1 cellular context compared by ENCODE assay signal in the genomic region with DNA sequence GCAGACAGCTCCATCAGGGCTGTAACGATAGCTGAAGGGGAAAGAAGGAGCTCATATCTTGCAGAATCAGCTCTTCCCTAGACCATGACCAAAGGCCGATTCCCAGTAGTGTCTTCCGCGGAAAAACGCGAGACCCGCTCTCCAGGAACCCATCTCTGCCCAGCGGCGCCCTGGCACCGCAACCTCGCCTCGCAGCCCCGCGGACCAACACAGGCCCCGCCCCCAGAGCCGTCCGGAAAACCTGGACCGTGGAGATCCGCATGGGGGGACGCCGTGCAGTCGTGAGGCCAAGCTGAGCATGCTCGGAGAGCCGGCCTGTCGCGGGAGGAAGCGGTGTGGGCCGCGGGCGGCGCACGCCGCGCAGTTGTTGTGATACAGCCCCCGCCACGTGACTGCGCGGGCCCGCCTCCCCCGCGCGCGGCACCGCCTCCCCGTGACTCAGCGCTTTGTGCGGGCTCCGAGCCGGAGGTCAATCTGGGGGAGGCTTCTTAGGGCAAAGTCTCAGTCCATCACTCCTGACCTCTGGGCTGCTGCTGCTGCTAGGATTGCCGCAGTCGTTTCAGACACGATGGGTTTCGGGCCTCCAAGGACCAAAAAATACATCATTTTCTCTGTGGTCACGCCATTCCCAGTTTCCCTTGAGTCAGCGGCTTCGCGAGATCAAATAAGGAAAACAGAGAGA.
TF ChIP-seq lines count a peak whose summit lies in the region.

No MANE protein-coding gene starts in this region.

TF ChIP-seq in HepG2, 621 proteins besides CTCF, POLR2A, EP300 and RAD21 (continued from another document and continues in another):
- TF ChIP-seq KDM6A (CRISPR knock-in tag; IDR thresholded peaks at IDR 0.05; ENCODE audit: low read depth), result peak; percentile 64; the same call in 1 of the 2 replicates
- TF ChIP-seq EED (CRISPR knock-in tag; IDR thresholded peaks at IDR 0.05), result peak; percentile 98
- peak; percentile 98 for TF ChIP-seq ZNF891 (CRISPR knock-in tag; IDR thresholded peaks at IDR 0.05)
- peak; percentile 17; the same call in 1 of the 2 replicates for TF ChIP-seq CEBPG (CRISPR knock-in tag; IDR thresholded peaks at IDR 0.05)
- TF ChIP-seq, protein P1, sequence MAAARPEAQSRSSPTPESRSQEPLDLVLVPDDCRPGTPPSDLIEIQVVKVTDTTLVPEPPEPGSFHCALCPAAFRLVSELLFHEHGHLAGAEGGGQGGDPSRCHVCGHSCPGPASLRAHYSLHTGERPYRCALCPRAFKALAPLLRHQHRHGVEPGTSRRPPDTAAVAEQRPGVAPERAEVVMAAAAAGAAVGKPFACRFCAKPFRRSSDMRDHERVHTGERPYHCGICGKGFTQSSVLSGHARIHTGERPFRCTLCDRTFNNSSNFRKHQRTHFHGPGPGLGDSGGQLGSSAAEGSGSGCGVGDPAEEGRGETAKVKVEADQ (CRISPR knock-in tag; IDR thresholded peaks at IDR 0.05; ENCODE audit: borderline replicate concordance), result peak; percentile 99
- TF ChIP-seq TMF1 (CRISPR knock-in tag; IDR thresholded peaks at IDR 0.05; ENCODE audit: low read depth), result peak; percentile 93; the same call in 1 of the 2 replicates
- TF ChIP-seq SETDB1 (CRISPR knock-in tag; IDR thresholded peaks at IDR 0.05; ENCODE audit: borderline replicate concordance), result no peak
- TF ChIP-seq, protein P2, sequence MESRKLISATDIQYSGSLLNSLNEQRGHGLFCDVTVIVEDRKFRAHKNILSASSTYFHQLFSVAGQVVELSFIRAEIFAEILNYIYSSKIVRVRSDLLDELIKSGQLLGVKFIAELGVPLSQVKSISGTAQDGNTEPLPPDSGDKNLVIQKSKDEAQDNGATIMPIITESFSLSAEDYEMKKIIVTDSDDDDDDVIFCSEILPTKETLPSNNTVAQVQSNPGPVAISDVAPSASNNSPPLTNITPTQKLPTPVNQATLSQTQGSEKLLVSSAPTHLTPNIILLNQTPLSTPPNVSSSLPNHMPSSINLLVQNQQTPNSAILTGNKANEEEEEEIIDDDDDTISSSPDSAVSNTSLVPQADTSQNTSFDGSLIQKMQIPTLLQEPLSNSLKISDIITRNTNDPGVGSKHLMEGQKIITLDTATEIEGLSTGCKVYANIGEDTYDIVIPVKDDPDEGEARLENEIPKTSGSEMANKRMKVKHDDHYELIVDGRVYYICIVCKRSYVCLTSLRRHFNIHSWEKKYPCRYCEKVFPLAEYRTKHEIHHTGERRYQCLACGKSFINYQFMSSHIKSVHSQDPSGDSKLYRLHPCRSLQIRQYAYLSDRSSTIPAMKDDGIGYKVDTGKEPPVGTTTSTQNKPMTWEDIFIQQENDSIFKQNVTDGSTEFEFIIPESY (CRISPR knock-in tag; IDR thresholded peaks at IDR 0.05), result peak; percentile 93
- TF ChIP-seq PAXIP1 (CRISPR knock-in tag; conservative IDR thresholded peaks at IDR 0.05), result peak; percentile 93
- TF ChIP-seq ZBTB20 (CRISPR knock-in tag; IDR thresholded peaks at IDR 0.05; ENCODE audit: borderline replicate concordance, low read depth), result peak; percentile 93; the same call in 1 of the 2 replicates
- peak; percentile 88 for TF ChIP-seq YY1 (IDR thresholded peaks at IDR 0.05; ENCODE audit: insufficient read depth, insufficient replicate concordance, low read depth, low read length)
- TF ChIP-seq ZNF703 (CRISPR knock-in tag; IDR thresholded peaks at IDR 0.05; ENCODE audit: borderline replicate concordance), result peak; percentile 87; the same call in 1 of the 2 replicates
- peak; percentile 54; the same call in 1 of the 2 replicates for TF ChIP-seq SIX4 (CRISPR knock-in tag; IDR thresholded peaks at IDR 0.05)
- TF ChIP-seq, protein P3, sequence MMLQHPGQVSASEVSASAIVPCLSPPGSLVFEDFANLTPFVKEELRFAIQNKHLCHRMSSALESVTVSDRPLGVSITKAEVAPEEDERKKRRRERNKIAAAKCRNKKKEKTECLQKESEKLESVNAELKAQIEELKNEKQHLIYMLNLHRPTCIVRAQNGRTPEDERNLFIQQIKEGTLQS (CRISPR knock-in tag; IDR thresholded peaks at IDR 0.05), result peak; percentile 90
- TF ChIP-seq RELA (CRISPR knock-in tag; IDR thresholded peaks at IDR 0.05), result peak; percentile 80
- TF ChIP-seq SOX13 (IDR thresholded peaks at IDR 0.05), result peak; percentile 39
- TF ChIP-seq SOX13 (CRISPR knock-in tag; conservative IDR thresholded peaks at IDR 0.05 in 1 of 2, IDR thresholded peaks at IDR 0.05 in 1 of 2), result peak in 1 of 2 experiments; percentile 86; a peak in 2 of 4 replicates
- no peak; the same call in 1 of the 2 replicates for TF ChIP-seq ZNF160 (CRISPR knock-in tag; IDR thresholded peaks at IDR 0.05)
- peak; percentile 84 for TF ChIP-seq ELF1 (CRISPR knock-in tag; IDR thresholded peaks at IDR 0.05)
- TF ChIP-seq, protein P4, sequence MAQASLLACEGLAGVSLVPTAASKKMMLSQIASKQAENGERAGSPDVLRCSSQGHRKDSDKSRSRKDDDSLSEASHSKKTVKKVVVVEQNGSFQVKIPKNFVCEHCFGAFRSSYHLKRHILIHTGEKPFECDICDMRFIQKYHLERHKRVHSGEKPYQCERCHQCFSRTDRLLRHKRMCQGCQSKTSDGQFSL (CRISPR knock-in tag; IDR thresholded peaks at IDR 0.05), result peak; percentile 96
- peak; percentile 92 for TF ChIP-seq ZNF543 (CRISPR knock-in tag; IDR thresholded peaks at IDR 0.05)
- TF ChIP-seq ZNF546 (CRISPR knock-in tag; conservative IDR thresholded peaks at IDR 0.05), result peak; percentile 84; the same call in 1 of the 2 replicates
- peak; percentile 97; the same call in 1 of the 2 replicates for TF ChIP-seq MTA1 (CRISPR knock-in tag; IDR thresholded peaks at IDR 0.05; ENCODE audit: borderline replicate concordance)
- TF ChIP-seq RORA (CRISPR knock-in tag; IDR thresholded peaks at IDR 0.05), result 0 out of 2 replicates have a peak, but pooled peaks have one; percentile 52
- TF ChIP-seq ZNF337 (CRISPR knock-in tag; IDR thresholded peaks at IDR 0.05; ENCODE audit: borderline replicate concordance, low read depth), result peak; percentile 99
- TF ChIP-seq, protein P5, sequence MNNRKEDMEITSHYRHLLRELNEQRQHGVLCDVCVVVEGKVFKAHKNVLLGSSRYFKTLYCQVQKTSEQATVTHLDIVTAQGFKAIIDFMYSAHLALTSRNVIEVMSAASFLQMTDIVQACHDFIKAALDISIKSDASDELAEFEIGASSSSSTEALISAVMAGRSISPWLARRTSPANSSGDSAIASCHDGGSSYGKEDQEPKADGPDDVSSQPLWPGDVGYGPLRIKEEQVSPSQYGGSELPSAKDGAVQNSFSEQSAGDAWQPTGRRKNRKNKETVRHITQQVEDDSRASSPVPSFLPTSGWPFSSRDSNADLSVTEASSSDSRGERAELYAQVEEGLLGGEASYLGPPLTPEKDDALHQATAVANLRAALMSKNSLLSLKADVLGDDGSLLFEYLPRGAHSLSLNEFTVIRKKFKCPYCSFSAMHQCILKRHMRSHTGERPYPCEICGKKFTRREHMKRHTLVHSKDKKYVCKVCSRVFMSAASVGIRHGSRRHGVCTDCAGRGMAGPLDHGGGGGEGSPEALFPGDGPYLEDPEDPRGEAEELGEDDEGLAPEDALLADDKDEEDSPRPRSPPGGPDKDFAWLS (CRISPR knock-in tag; IDR thresholded peaks at IDR 0.05; ENCODE audit: borderline replicate concordance), result no peak
- no peak; the same call in 1 of the 2 replicates for TF ChIP-seq RFX3 (CRISPR knock-in tag; IDR thresholded peaks at IDR 0.05)
- TF ChIP-seq, protein P6, sequence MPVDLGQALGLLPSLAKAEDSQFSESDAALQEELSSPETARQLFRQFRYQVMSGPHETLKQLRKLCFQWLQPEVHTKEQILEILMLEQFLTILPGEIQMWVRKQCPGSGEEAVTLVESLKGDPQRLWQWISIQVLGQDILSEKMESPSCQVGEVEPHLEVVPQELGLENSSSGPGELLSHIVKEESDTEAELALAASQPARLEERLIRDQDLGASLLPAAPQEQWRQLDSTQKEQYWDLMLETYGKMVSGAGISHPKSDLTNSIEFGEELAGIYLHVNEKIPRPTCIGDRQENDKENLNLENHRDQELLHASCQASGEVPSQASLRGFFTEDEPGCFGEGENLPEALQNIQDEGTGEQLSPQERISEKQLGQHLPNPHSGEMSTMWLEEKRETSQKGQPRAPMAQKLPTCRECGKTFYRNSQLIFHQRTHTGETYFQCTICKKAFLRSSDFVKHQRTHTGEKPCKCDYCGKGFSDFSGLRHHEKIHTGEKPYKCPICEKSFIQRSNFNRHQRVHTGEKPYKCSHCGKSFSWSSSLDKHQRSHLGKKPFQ (CRISPR knock-in tag; IDR thresholded peaks at IDR 0.05; ENCODE audit: insufficient replicate concordance), result peak; percentile 92
- TF ChIP-seq POLR2AphosphoS2 (IDR thresholded peaks at IDR 0.05; ENCODE audit: low read depth, low read length), result peak; percentile 52; the same call in 1 of the 2 replicates
- TF ChIP-seq, protein P7, sequence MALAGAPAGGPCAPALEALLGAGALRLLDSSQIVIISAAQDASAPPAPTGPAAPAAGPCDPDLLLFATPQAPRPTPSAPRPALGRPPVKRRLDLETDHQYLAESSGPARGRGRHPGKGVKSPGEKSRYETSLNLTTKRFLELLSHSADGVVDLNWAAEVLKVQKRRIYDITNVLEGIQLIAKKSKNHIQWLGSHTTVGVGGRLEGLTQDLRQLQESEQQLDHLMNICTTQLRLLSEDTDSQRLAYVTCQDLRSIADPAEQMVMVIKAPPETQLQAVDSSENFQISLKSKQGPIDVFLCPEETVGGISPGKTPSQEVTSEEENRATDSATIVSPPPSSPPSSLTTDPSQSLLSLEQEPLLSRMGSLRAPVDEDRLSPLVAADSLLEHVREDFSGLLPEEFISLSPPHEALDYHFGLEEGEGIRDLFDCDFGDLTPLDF (CRISPR knock-in tag; IDR thresholded peaks at IDR 0.05), result peak; percentile 93
- TF ChIP-seq ZNF234 (CRISPR knock-in tag; conservative IDR thresholded peaks at IDR 0.05), result peak; percentile 67; the same call in 1 of the 2 replicates
- TF ChIP-seq BRD4 (CRISPR knock-in tag; IDR thresholded peaks at IDR 0.05), result peak; percentile 77
- TF ChIP-seq ZNF20 (CRISPR knock-in tag; IDR thresholded peaks at IDR 0.05), result no peak
- TF ChIP-seq ZNF530 (CRISPR knock-in tag; IDR thresholded peaks at IDR 0.05; ENCODE audit: low read depth), result no peak
- TF ChIP-seq ELF3 (CRISPR knock-in tag; IDR thresholded peaks at IDR 0.05), result peak; percentile 92
- peak; percentile 97 for TF ChIP-seq MED1 (CRISPR knock-in tag; IDR thresholded peaks at IDR 0.05)
- TF ChIP-seq KLF12 (CRISPR knock-in tag; IDR thresholded peaks at IDR 0.05; ENCODE audit: borderline replicate concordance), result peak; percentile 96
- TF ChIP-seq TOE1 (CRISPR knock-in tag; IDR thresholded peaks at IDR 0.05), result no peak; the same call in 1 of the 2 replicates
- 0 out of 2 replicates have a peak, but pooled peaks have one; percentile 88 for TF ChIP-seq THYN1 (CRISPR knock-in tag; IDR thresholded peaks at IDR 0.05; ENCODE audit: borderline replicate concordance, low read depth)
- TF ChIP-seq, protein P8, sequence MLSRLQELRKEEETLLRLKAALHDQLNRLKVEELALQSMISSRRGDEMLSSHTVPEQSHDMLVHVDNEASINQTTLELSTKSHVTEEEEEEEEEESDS (CRISPR knock-in tag; IDR thresholded peaks at IDR 0.05; ENCODE audit: borderline replicate concordance), result peak; percentile 66; the same call in 1 of the 2 replicates
- TF ChIP-seq HHEX (CRISPR knock-in tag; IDR thresholded peaks at IDR 0.05), result 0 out of 2 replicates have a peak, but pooled peaks have one; percentile 18
- no peak for TF ChIP-seq ZNF30 (CRISPR knock-in tag; IDR thresholded peaks at IDR 0.05)
- peak; percentile 74; the same call in 1 of the 2 replicates for TF ChIP-seq ZMYM3 (CRISPR knock-in tag; IDR thresholded peaks at IDR 0.05)
- peak; percentile 94 for TF ChIP-seq ZNF800 (CRISPR knock-in tag; IDR thresholded peaks at IDR 0.05)
